ENCODE assay signal across 8 cellular contexts in the genomic region with DNA sequence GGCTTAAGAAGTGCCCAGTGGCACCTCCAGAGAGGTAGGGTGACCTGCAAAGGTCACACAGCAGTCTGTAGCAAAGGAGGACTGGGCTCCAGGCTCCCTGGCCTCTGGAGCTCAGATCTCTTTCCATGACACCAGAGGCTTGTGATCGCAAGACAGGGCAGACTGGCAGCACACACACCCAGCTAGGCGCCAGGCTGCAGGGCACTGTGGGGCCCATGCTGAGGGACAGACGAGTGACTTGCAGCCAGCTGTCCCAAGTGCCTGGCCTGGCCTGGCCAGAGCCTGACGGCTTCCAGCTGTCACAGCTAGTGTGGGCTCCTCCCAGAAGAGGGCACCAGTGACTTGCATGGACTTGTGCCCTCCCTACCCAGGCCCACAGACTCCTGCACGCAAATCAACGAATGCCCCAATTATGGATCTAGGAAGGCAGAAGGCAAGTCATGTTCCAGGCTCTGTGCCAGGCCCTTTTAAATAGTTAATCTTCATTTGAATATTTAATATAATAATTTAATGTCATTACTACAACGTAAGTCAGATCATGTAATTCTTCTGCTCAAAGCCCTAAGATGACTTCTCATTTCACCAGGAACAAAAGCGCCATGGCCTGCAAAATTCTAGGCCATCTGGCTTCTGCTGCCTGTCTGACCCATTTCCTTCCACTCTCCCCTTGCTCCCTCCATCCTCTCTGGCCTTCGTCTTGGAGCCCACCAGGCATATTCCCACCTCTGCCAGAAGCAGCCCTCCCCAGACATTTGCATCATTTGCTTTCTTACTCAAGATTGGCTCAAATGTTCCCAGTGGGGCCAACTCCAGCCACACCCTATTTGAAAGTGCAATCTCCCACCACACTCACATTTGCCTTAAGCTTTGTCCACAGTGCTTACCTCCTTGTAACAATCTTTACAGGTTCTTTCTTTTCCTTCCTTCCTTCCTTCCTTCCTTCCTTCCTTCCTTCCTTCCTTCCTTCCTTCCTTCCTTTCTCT. TPM values are rescaled to one million over a fixed set of nuclear protein-coding genes. Genes with fewer than 3 reads are reported as not detected.
DNase-seq lines count a peak whose midpoint lies in the region; ATAC-seq, FAIRE-seq and TF ChIP-seq lines count a peak whose summit lies in the region.

No MANE protein-coding gene starts in this region.

- POLR2A ChIA-PET in CD4-positive, alpha-beta T cell (lab: Charles Lee): no interaction called here
- POLR2A ChIA-PET in K562 (lab: Yijun Ruan, JAX): interaction anchor here (0.6 to 0.7 kb wide), 2 partner anchors 10 to 429 kb away, joined by 3 read pairs; no protein-coding TSS in a partner anchor

- TF ChIP-seq RAD21 in K562 (CRISPR knock-in tag; conservative IDR thresholded peaks at IDR 0.05 in 1 of 2, IDR thresholded peaks at IDR 0.05 in 1 of 2): peak in 1 of 2 experiments; percentile 40; a peak in 2 of 4 replicates

- intact Hi-C loops in CD4-positive, alpha-beta T cell (cut with DNase I, micrococcal nuclease): loop anchor here in 1 of 2 experiments (1.0 kb wide), 1 partner anchor 99 kb away; no protein-coding TSS in a partner anchor
- intact Hi-C loops in K562 (cut with micrococcal nuclease): no loop called here

- H2BK5ac ChIP-seq in mesendoderm (ENCODE audit: low read length): no peak overlapping the region

- no peak overlapping the region for H2AK5ac ChIP-seq in mesendoderm (ENCODE audit: low read length)

- no peaks in the 10 kb centered on the region for H4K20me1 ChIP-seq in K562 (replicated peaks; ENCODE audit: control insufficient read depth, insufficient read depth, low read length)

- H3K9me1 ChIP-seq in K562 (ENCODE audit: control insufficient read depth, insufficient read depth, low read length): peaks cover 2% of the 10 kb centered on the region

- H3K4me1 Mint-ChIP-seq in CD4-positive, alpha-beta T cell (ENCODE audit: low read depth): no peaks in the 10 kb centered on the region

- peak; percentile 10 for TF ChIP-seq CTCF in CD4-positive, alpha-beta T cell (IDR thresholded peaks at IDR 0.05)
- peak in 2 of 3 experiments; percentile 41 to 43; a peak in 3 of 6 replicates for TF ChIP-seq CTCF in K562 (IDR thresholded peaks at IDR 0.05 in 2 of 3, conservative IDR thresholded peaks at IDR 0.05 in 1 of 3; ENCODE audit: insufficient read depth in 2 of 3, low read depth in 1 of 3, low read length in 3 of 3)

- peaks cover 24% of the 10 kb centered on the region for H3K27me3 ChIP-seq in CD4-positive, alpha-beta T cell (ENCODE audit: control insufficient read depth, insufficient read depth, low read length)
- no peaks in the 10 kb centered on the region for H3K27me3 ChIP-seq in K562 (ENCODE audit: control insufficient read depth in 2 of 2, insufficient read depth in 2 of 2, low read length in 2 of 2)
- H3K27me3 ChIP-seq in mesendoderm (ENCODE audit: insufficient read depth, low read length, poor library complexity): peaks cover 2% of the 10 kb centered on the region

- TF ChIP-seq POLR2A in K562 (conservative IDR thresholded peaks at IDR 0.05): no peak

- H3K36me3 Mint-ChIP-seq in CD4-positive, alpha-beta T cell (ENCODE audit: low read depth): no peaks in the 10 kb centered on the region

- no peak overlapping the region for H4K8ac ChIP-seq in mesendoderm (ENCODE audit: low read depth, low read length)

- H3K18ac ChIP-seq in mesendoderm (ENCODE audit: low read length): no peak overlapping the region

- no peak for TF ChIP-seq EP300 in K562 (IDR thresholded peaks at IDR 0.05; ENCODE audit: low read length)

- no peak overlapping the region for H3K23ac ChIP-seq in mesendoderm (ENCODE audit: low read length)

- no peak overlapping the region for H2BK120ac ChIP-seq in mesendoderm (ENCODE audit: low read depth, low read length)

- no peak overlapping the region for H3K4ac ChIP-seq in mesendoderm (ENCODE audit: low read depth, low read length)

- H3K36me3 ChIP-seq in K562 (ENCODE audit: control insufficient read depth, insufficient read depth, low read length): no peaks in the 10 kb centered on the region
- no peaks in the 10 kb centered on the region for H3K36me3 ChIP-seq in mesendoderm (ENCODE audit: control insufficient read depth, insufficient read depth, low read length)

- no peak overlapping the region for H3K27ac Mint-ChIP-seq in CD4-positive, alpha-beta T cell

- H3K4me3 ChIP-seq in K562 (no peak overlapping the region), mesendoderm (ENCODE audit: low read length) (no peak overlapping the region)

- no peak for FAIRE-seq in K562 (lab: Jason Lieb, UNC)

- BruUV-seq in K562 (replicated peaks; lab: Mats Ljungman, UMichigan): no TSS peak

- in situ Hi-C loops in K562 (cut with MboI): no loop called here

- H3K9me3 ChIP-seq in CD4-positive, alpha-beta T cell (ENCODE audit: control insufficient read depth, low read length): no peaks in the 10 kb centered on the region
- H3K9me3 ChIP-seq in K562 (replicated peaks; ENCODE audit: control insufficient read depth, insufficient read depth, low read depth, low read length): no peaks in the 10 kb centered on the region

- H3K27me3 Mint-ChIP-seq in CD4-positive, alpha-beta T cell: peaks cover 40% of the 10 kb centered on the region

- H3K4me1 ChIP-seq in K562 (replicated peaks in 1 of 2; ENCODE audit: control insufficient read depth in 2 of 2, insufficient read depth in 2 of 2, low read length in 2 of 2) (peaks cover 15 to 24% of the 10 kb centered on the region in 2 experiments; a peak in 4 of 5 replicates), mesendoderm (ENCODE audit: control insufficient read depth, low read depth, low read length) (no peaks in the 10 kb centered on the region)

- no peak overlapping the region for H3K56ac ChIP-seq in mesendoderm (ENCODE audit: low read length)

- 0 out of 2 replicates have a peak overlapping the region, but pooled peaks have one; percentile 4 for H2AFZ ChIP-seq in K562 (ENCODE audit: low read depth, low read length)

- no peaks in the 10 kb centered on the region for H3K79me2 ChIP-seq in K562 (ENCODE audit: control insufficient read depth, insufficient read depth, low read length)
- no peaks in the 10 kb centered on the region for H3K79me2 ChIP-seq in mesendoderm (ENCODE audit: control insufficient read depth, insufficient read depth, low read length)

- H3K27ac ChIP-seq in CD4-positive, alpha-beta T cell (ENCODE audit: low read depth, low read length): no peak overlapping the region
- H3K27ac ChIP-seq in K562 (ENCODE audit: extremely low read depth, low read depth, low read length): no peak overlapping the region
- H3K27ac ChIP-seq in mesendoderm (ENCODE audit: low read depth, low read length): no peak overlapping the region

- WGBS in K562 (ENCODE audit: insufficient coverage, low coverage, missing lambda C conversion rate): 54% methylated on average over 9 of the region's 9 CpGs
- WGBS in mesendoderm (ENCODE audit: extremely low coverage, insufficient coverage, low lambda C conversion rate): no CpG with 5 or more reads among the region's 9 CpGs

- H3K4me2 ChIP-seq in K562 (ENCODE audit: insufficient read depth, low read length) (no peak overlapping the region), mesendoderm (ENCODE audit: low read length) (no peak overlapping the region)

- no peaks in the 10 kb centered on the region for H3K9me3 Mint-ChIP-seq in CD4-positive, alpha-beta T cell

- H3K4me3 Mint-ChIP-seq in CD4-positive, alpha-beta T cell: no peak overlapping the region

- H2BK15ac ChIP-seq in mesendoderm (replicated peaks; ENCODE audit: low read depth): no peak overlapping the region

- no peak for DNase-seq in CD4-positive, alpha-beta T cell
- DNase-seq in LHCN-M2 (ENCODE audit: low read depth): peak; percentile 66
- DNase-seq in K562 (ENCODE audit: extremely low read depth in 1 of 4, low spot score in 3 of 4): no peak
- DNase-seq in mesendoderm: peak; percentile 54
- no peak for DNase-seq in T-helper 2 cell
- DNase-seq in germinal center (ENCODE audit: low spot score): no peak
- no peak for DNase-seq in activated CD8-positive, alpha-beta memory T cell treated with anti-CD3 and anti-CD28 coated beads, Interleukin-2, amount 50 U/mL, for 48 hours

- no peaks in the 10 kb centered on the region for H3K79me1 ChIP-seq in mesendoderm (ENCODE audit: low read length)

- CTCF ChIA-PET in CD4-positive, alpha-beta T cell (lab: Charles Lee): interaction anchor here (1.6 kb wide), 1 partner anchor 99 kb away, joined by 5 read pairs; no protein-coding TSS in a partner anchor
- CTCF ChIA-PET in K562 (lab: Yijun Ruan, JAX; ENCODE audit: low intra/inter-chr PET ratio): interaction anchor here (0.6 kb wide), 1 partner anchor 293 kb away, joined by 3 read pairs; no protein-coding TSS in a partner anchor

- H4K5ac ChIP-seq in mesendoderm (ENCODE audit: low read length): no peak overlapping the region

- no peak for ATAC-seq in CD4-positive, alpha-beta T cell (ENCODE audit: poor library complexity)
- ATAC-seq in K562 (peak; percentile 58; the same call in 2 of the 3 replicates), GM21529 (IDR thresholded peaks at IDR 0.05; ENCODE audit: unreplicated experiment) (no peak)

- H3K9ac ChIP-seq in K562 (ENCODE audit: insufficient read depth in 1 of 2, low read depth in 2 of 2, low read length in 2 of 2): peak overlapping the region in 1 of 2 experiments; percentile 84; a peak in 2 of 4 replicates
- no peak overlapping the region for H3K9ac ChIP-seq in mesendoderm (ENCODE audit: low read length)

RNA-seq across cellular contexts. Expression of a gene that starts 3.7 kb away (rescaled TPM):
- 10 to 100 TPM; 15.3 to 17.7 TPM for total RNA-seq in CD4-positive, alpha-beta T cell
- total RNA-seq in LHCN-M2 (2014; rRNA removed) (36.2 and 41.5 TPM in 2 replicates), K562 (2014; rRNA removed) (3.9 and 6.0 TPM in 2 replicates), K562 (2014; rRNA removed; fragmentation: Illumina TruSeq; extraction: Trizol) (1.3 and 1.5 TPM in 2 replicates), K562 (2015; rRNA removed; fragmentation: Illumina TruSeq; extraction: Trizol) (3.0 and 3.7 TPM in 2 replicates), K562 (2021) (6.0 and 8.7 TPM in 2 replicates)
- polyA plus RNA-seq in LHCN-M2 (2012): 36.6 TPM
- total RNA-seq in K562 (2011; cell fraction: chromatin; rRNA removed; ENCODE audit: low replicate concordance): 12.1 and 39.1 TPM in 2 replicates
- 23.0 and 26.8 TPM in 2 replicates for total RNA-seq in K562 (2011; cell fraction: nucleolus; rRNA removed)
- total RNA-seq in K562 (2011; cell fraction: nucleoplasm; rRNA removed): 15.2 and 19.2 TPM in 2 replicates
- polyA plus RNA-seq in K562 (2011; rRNA removed) (6.3 and 6.5 TPM in 2 replicates), K562 (2014; fragmentation: Illumina TruSeq; extraction: Trizol) (2.4 and 5.5 TPM in 2 replicates), K562 (2014; fragmentation: Nextera tagmentation; extraction: Ambion mirVana) (1 to 10 TPM in 1 of 2 experiments, under 1 TPM in 1; 0.49 to 1.3 TPM), K562 (2014; rRNA removed) (6.5 and 7.9 TPM in 2 replicates)
- 4.6 and 12.1 TPM in 2 replicates for polyA plus RNA-seq in K562 (2011; cell fraction: cytosol; rRNA removed)
- polyA plus RNA-seq in K562 (2011; cell fraction: nucleus; rRNA removed): 24.5 and 70.3 TPM in 2 replicates
- 9.4 and 12.8 TPM in 2 replicates for polyA plus RNA-seq in K562 (2012)
- 1.5 and 2.0 TPM in 2 replicates for polyA minus RNA-seq in K562 (2011; rRNA and poly(A)+ RNA removed)
- polyA minus RNA-seq in K562 (2011; cell fraction: cytosol; rRNA and poly(A)+ RNA removed): 3.1 and 4.2 TPM in 2 replicates
- 11.8 and 14.0 TPM in 2 replicates for polyA minus RNA-seq in K562 (2011; cell fraction: nucleus; rRNA and poly(A)+ RNA removed)
- 6.7 TPM for polyA plus RNA-seq in mesendoderm (2013, experiment 1 of 2)
- 6.4 TPM for polyA plus RNA-seq in mesendoderm (2013, experiment 2 of 2)

RNA-seq across cellular contexts. Expression of a gene that starts 12.7 kb away (rescaled TPM):
- total RNA-seq in CD4-positive, alpha-beta T cell: not detected
- 863 and 1,551 TPM in 2 replicates for total RNA-seq in LHCN-M2 (2014; rRNA removed)
- polyA plus RNA-seq in LHCN-M2 (2012): 1,873 TPM
- 4.9 and 11.0 TPM in 2 replicates for total RNA-seq in K562 (2011; cell fraction: chromatin; rRNA removed; ENCODE audit: low replicate concordance)
- total RNA-seq in K562 (2011; cell fraction: nucleolus; rRNA removed): 5.9 and 8.8 TPM in 2 replicates
- total RNA-seq in K562 (2011; cell fraction: nucleoplasm; rRNA removed): 5.4 and 9.5 TPM in 2 replicates
- 25.8 and 27.8 TPM in 2 replicates for total RNA-seq in K562 (2014; rRNA removed)
- total RNA-seq in K562 (2014; rRNA removed; fragmentation: Illumina TruSeq; extraction: Trizol): 12.0 and 18.2 TPM in 2 replicates
- 28.3 and 29.1 TPM in 2 replicates for total RNA-seq in K562 (2015; rRNA removed; fragmentation: Illumina TruSeq; extraction: Trizol)
- 17.4 and 21.9 TPM in 2 replicates for total RNA-seq in K562 (2021)
- 17.0 and 58.9 TPM in 2 replicates for polyA plus RNA-seq in K562 (2011; rRNA removed)
- polyA plus RNA-seq in K562 (2011; cell fraction: cytosol; rRNA removed): 13.4 and 60.3 TPM in 2 replicates
- 5.3 and 28.7 TPM in 2 replicates for polyA plus RNA-seq in K562 (2011; cell fraction: nucleus; rRNA removed)
- 21.4 and 54.5 TPM in 2 replicates for polyA plus RNA-seq in K562 (2012)
- polyA plus RNA-seq in K562 (2014; fragmentation: Illumina TruSeq; extraction: Trizol): 32.7 and 35.3 TPM in 2 replicates
- polyA plus RNA-seq in K562 (2014; fragmentation: Nextera tagmentation; extraction: Ambion mirVana): 1 to 10 TPM; 2.5 to 4.0 TPM
- polyA plus RNA-seq in K562 (2014; rRNA removed): 21.2 and 25.1 TPM in 2 replicates
- 8.9 and 64.7 TPM in 2 replicates for polyA minus RNA-seq in K562 (2011; rRNA and poly(A)+ RNA removed)
- polyA minus RNA-seq in K562 (2011; cell fraction: cytosol; rRNA and poly(A)+ RNA removed): 5.5 and 26.3 TPM in 2 replicates
- polyA minus RNA-seq in K562 (2011; cell fraction: nucleus; rRNA and poly(A)+ RNA removed): 3.0 and 5.9 TPM in 2 replicates
- 3.5 TPM for polyA plus RNA-seq in mesendoderm (2013, experiment 1 of 2)
- polyA plus RNA-seq in mesendoderm (2013, experiment 2 of 2): 3.2 TPM

RNA-seq across cellular contexts. Expression of a gene that starts 43.2 kb away (rescaled TPM):
- total RNA-seq in CD4-positive, alpha-beta T cell: 10 to 100 TPM; 99.0 to 99.9 TPM
- total RNA-seq in LHCN-M2 (2014; rRNA removed) (55.0 and 63.7 TPM in 2 replicates), K562 (2014; rRNA removed) (37.5 and 62.2 TPM in 2 replicates), K562 (2014; rRNA removed; fragmentation: Illumina TruSeq; extraction: Trizol) (28.3 and 38.1 TPM in 2 replicates), K562 (2015; rRNA removed; fragmentation: Illumina TruSeq; extraction: Trizol) (44.0 and 45.5 TPM in 2 replicates), K562 (2021) (71.4 and 74.8 TPM in 2 replicates)
- 74.0 TPM for polyA plus RNA-seq in LHCN-M2 (2012)
- total RNA-seq in K562 (2011; cell fraction: chromatin; rRNA removed; ENCODE audit: low replicate concordance): 68.2 and 175 TPM in 2 replicates
- 98.4 and 99.9 TPM in 2 replicates for total RNA-seq in K562 (2011; cell fraction: nucleolus; rRNA removed)
- 71.9 and 73.9 TPM in 2 replicates for total RNA-seq in K562 (2011; cell fraction: nucleoplasm; rRNA removed)
- polyA plus RNA-seq in K562 (2011; rRNA removed) (52.5 and 66.6 TPM in 2 replicates), K562 (2014; fragmentation: Illumina TruSeq; extraction: Trizol) (45.2 and 68.1 TPM in 2 replicates), K562 (2014; fragmentation: Nextera tagmentation; extraction: Ambion mirVana) (10 to 100 TPM; 34.6 to 53.2 TPM), K562 (2014; rRNA removed) (61.3 and 70.4 TPM in 2 replicates)
- polyA plus RNA-seq in K562 (2011; cell fraction: cytosol; rRNA removed): 71.9 and 131 TPM in 2 replicates
- 108 and 164 TPM in 2 replicates for polyA plus RNA-seq in K562 (2011; cell fraction: nucleus; rRNA removed)
- polyA plus RNA-seq in K562 (2012): 78.1 and 85.3 TPM in 2 replicates
- 24.7 and 36.5 TPM in 2 replicates for polyA minus RNA-seq in K562 (2011; rRNA and poly(A)+ RNA removed)
- 31.6 and 35.3 TPM in 2 replicates for polyA minus RNA-seq in K562 (2011; cell fraction: cytosol; rRNA and poly(A)+ RNA removed)
- 27.1 and 36.2 TPM in 2 replicates for polyA minus RNA-seq in K562 (2011; cell fraction: nucleus; rRNA and poly(A)+ RNA removed)
- 49.5 TPM for polyA plus RNA-seq in mesendoderm (2013, experiment 1 of 2)
- 50.4 TPM for polyA plus RNA-seq in mesendoderm (2013, experiment 2 of 2)

Comparison
In these comparisons a context has a peak if more than half of its experiments do, and no peak if none do; other contexts are left out.
1. DNase-seq: peak in LHCN-M2 (single experiment) and mesendoderm (single experiment); none in CD4-positive, alpha-beta T cell (0 of 10), K562 (0 of 4), T-helper 2 cell (0 of 5), germinal center (single experiment) and activated CD8-positive, alpha-beta memory T cell treated with anti-CD3 and anti-CD28 coated beads, Interleukin-2, amount 50 U/mL, for 48 hours (single experiment).
2. RNA of a gene that starts 12.7 kb away (total RNA-seq): 863 to 1,551 TPM in LHCN-M2; 4.9 to 29.1 TPM in K562 and not detected in CD4-positive, alpha-beta T cell; every median in the first group is over 10 times any median in the second.